ENCODE assay signal across 20 cellular contexts in the genomic region with DNA sequence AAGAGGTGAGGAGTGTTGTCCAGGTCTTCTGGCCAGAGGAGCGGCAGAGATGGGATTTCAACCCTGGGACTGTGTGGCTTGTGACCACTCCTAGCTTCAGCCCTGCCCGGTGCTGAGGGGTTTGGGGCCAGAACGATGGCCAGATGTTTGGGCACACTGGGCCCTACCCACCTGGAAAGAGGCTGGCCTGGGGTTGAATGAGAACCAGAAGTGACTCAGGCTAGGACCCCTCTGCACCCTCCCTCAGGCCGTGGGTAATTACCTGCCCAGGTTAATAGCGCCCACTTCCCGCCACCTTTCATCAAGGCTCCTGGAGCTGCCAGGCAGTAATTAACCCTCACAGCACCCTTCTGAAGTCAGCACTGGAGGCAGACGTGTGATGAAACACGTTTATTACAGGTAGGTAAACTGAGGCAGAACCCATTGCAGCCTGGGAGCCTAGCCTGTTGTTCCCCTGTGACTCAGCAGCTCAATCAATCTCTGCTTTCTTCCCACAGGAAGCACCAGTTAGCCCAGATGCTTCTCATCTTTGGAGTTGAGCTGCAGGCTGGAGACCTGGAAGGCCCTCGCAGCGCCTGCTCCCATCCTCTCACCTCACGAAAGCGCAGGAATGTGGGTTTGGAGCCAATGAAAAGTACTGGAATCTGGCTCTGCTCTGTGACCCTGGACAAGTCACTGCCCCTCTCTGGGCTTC.
A peak's percentile ranks its signal among the peaks of the same experiment; 100 is the strongest.
DNase-seq lines count a peak whose midpoint lies in the region; ATAC-seq, FAIRE-seq and TF ChIP-seq lines count a peak whose summit lies in the region.
"Had no signal": no experiment of that assay in that cellular context is flagged by ENCODE, and none has a peak within 500 bp of the region (broad histone marks: within the 10 kb centered on the region; RNA-seq: fewer than 3 reads in every experiment).

No MANE protein-coding gene starts in this region.

- H2AFZ ChIP-seq in H1 (ENCODE audit: low read length): no peak overlapping the region

- no peak for TF ChIP-seq RAD21 in H1 (IDR thresholded peaks at IDR 0.05 in 1 of 2, conservative IDR thresholded peaks at IDR 0.05 in 1 of 2; ENCODE audit: low read depth in 2 of 2, low read length in 2 of 2)

- H3K27ac Mint-ChIP-seq in osteocyte (ENCODE audit: unreplicated experiment): peak overlapping the region; percentile 15
- H3K27ac Mint-ChIP-seq: activated CD4-positive, alpha-beta memory T cell treated with anti-CD3 and anti-CD28 coated beads, Interleukin-2, amount 10 ng/mL, durations not matched to agents 7 days and 5 days; activated naive CD4-positive, alpha-beta T cell treated with anti-CD3 and anti-CD28 coated beads, Interleukin-2, amount 50 U/mL, for 24 hours; activated T-cell treated with anti-CD3 and anti-CD28 coated beads, Interleukin-2, amount 50 U/mL, for 24 hours had no signal

- no peak overlapping the region for H2BK5ac ChIP-seq in H1 (ENCODE audit: low read depth, low read length)

- no peak for ATAC-seq in upper lobe of right lung
- ATAC-seq: heart right ventricle had no signal

- no peaks in the 10 kb centered on the region for H3K23me2 ChIP-seq in H1 (ENCODE audit: low read depth, low read length)

- DNase-seq in NK-92 treated with Interleukin-12 subunit alpha and Interleukin-12 subunit beta, amount 100 ng/mL, for 24 hours (lab: John Stamatoyannopoulos, UW): peak; percentile 39
- DNase-seq in NK-92 (lab: John Stamatoyannopoulos, UW; ENCODE audit: unreplicated experiment) (no peak), H1 (ENCODE audit: low read depth in 1 of 2, low spot score in 2 of 2) (no peak), osteocyte (ENCODE audit: extremely low spot score, unreplicated experiment) (no peak), upper lobe of right lung (peak; percentile 39), islet precursor cell (no peak), KG1 (lab: John Stamatoyannopoulos, UW) (no peak), globus pallidus (ENCODE audit: low spot score) (no peak)
- DNase-seq: activated CD4-positive, alpha-beta memory T cell treated with anti-CD3 and anti-CD28 coated beads, Interleukin-2, amount 10 ng/mL, durations not matched to agents 7 days and 5 days; activated T-cell treated with anti-CD3 and anti-CD28 coated beads, Interleukin-2, amount 50 U/mL, for 24 hours; GF-D8; heart right ventricle; NCI-H1048; stimulated activated CD4-positive, alpha-beta T cell treated with anti-CD3 and anti-CD28 coated beads, Interleukin-4, amount 100 ng/mL, for 24 hours had no signal

- no peak for TF ChIP-seq POLR2A in H1 (IDR thresholded peaks at IDR 0.05; ENCODE audit: control extremely low read depth in 1 of 2, low read depth in 2 of 2, low read length in 2 of 2)

- no peak for FAIRE-seq in H1 (lab: Jason Lieb, UNC)
- FAIRE-seq: GM12891, keratinocyte had no signal

- no peak overlapping the region for H3K4ac ChIP-seq in H1 (replicated peaks; ENCODE audit: insufficient read length, low read depth, low read length)

- H3K4me3 Mint-ChIP-seq in osteocyte (ENCODE audit: unreplicated experiment): no peak overlapping the region
- H3K4me3 Mint-ChIP-seq: activated CD4-positive, alpha-beta memory T cell treated with anti-CD3 and anti-CD28 coated beads, Interleukin-2, amount 10 ng/mL, durations not matched to agents 7 days and 5 days; activated naive CD4-positive, alpha-beta T cell treated with anti-CD3 and anti-CD28 coated beads, Interleukin-2, amount 50 U/mL, for 24 hours; activated T-cell treated with anti-CD3 and anti-CD28 coated beads, Interleukin-2, amount 50 U/mL, for 24 hours had no signal

- H2BK20ac ChIP-seq in H1 (ENCODE audit: low read length): no peak overlapping the region

- H3K9ac ChIP-seq in H1 (replicated peaks in 1 of 4; ENCODE audit: extremely low read depth in 1 of 4, low read depth in 3 of 4, low read length in 3 of 4): no peak overlapping the region
- H3K9ac ChIP-seq: BLaER1 treated with 17β-estradiol and CSF1 and Interleukin-3, amounts not matched to agents 10 nM and 100 nM had no signal

- no peak overlapping the region for H3K23ac ChIP-seq in H1 (ENCODE audit: insufficient read length)

- no peaks in the 10 kb centered on the region for H4K20me1 ChIP-seq in H1 (replicated peaks in 1 of 2; ENCODE audit: control insufficient read depth in 1 of 2, insufficient read depth in 2 of 2, low read length in 2 of 2)
- H4K20me1 ChIP-seq: BLaER1 treated with 17β-estradiol and CSF1 and Interleukin-3, amounts not matched to agents 10 nM and 100 nM had no signal

- H3K18ac ChIP-seq in H1 (ENCODE audit: extremely low read depth, low read length): no peak overlapping the region

- no peak overlapping the region for H4K91ac ChIP-seq in H1 (replicated peaks; ENCODE audit: insufficient read length, low read length)

- H3K14ac ChIP-seq in H1 (ENCODE audit: insufficient read length): no peak overlapping the region

- H4K5ac ChIP-seq in H1 (ENCODE audit: insufficient read length, low read depth, low read length): no peak overlapping the region

- H2BK15ac ChIP-seq in H1 (ENCODE audit: low read length): peak overlapping the region; percentile 78; the same call in 1 of the 2 replicates

- intact Hi-C loops in upper lobe of right lung (cut with DNase I): no loop called here

- no peak overlapping the region for H3K4me2 ChIP-seq in H1 (ENCODE audit: insufficient read depth in 1 of 2, low read depth in 2 of 2, low read length in 2 of 2)

- no peaks in the 10 kb centered on the region for H3K36me3 Mint-ChIP-seq in osteocyte (ENCODE audit: unreplicated experiment)
- H3K36me3 Mint-ChIP-seq: activated naive CD4-positive, alpha-beta T cell treated with anti-CD3 and anti-CD28 coated beads, Interleukin-2, amount 50 U/mL, for 24 hours had no signal

- H3K27me3 Mint-ChIP-seq in osteocyte (ENCODE audit: unreplicated experiment): no peaks in the 10 kb centered on the region

- no peak overlapping the region for H4K8ac ChIP-seq in H1 (ENCODE audit: extremely low read depth, insufficient read depth, low read length)

- CTCF ChIA-PET in H1 (lab: Charles Lee; ENCODE audit: partially characterized antibody): interaction anchor here (0.6 to 1.1 kb wide), 2 partner anchors 10 to 142 kb away, joined by 3 to 4 read pairs; no protein-coding TSS in a partner anchor

- 85% methylated on average over 12 of the region's 12 CpGs; no CpG with 5 or more reads in 1 of the 2 experiments for WGBS in H1 (ENCODE audit: extremely low coverage in 1 of 2, insufficient coverage in 1 of 2, insufficient read length in 1 of 2, insufficient replicate concordance in 2 of 2, low coverage in 1 of 2, low lambda C conversion rate in 2 of 2, missing lambda C conversion rate in 1 of 2), 2 experiments

- H3K36me3 ChIP-seq in H1 (ENCODE audit: control insufficient read depth in 2 of 4, insufficient read depth in 4 of 4, low read length in 3 of 4) (no peaks in the 10 kb centered on the region), upper lobe of right lung (no peaks in the 10 kb centered on the region)
- H3K36me3 ChIP-seq: BLaER1 treated with 17β-estradiol and CSF1 and Interleukin-3, amounts not matched to agents 10 nM and 100 nM; heart right ventricle had no signal

- no peak overlapping the region for H2AK5ac ChIP-seq in H1 (ENCODE audit: low read depth, low read length)

- TF ChIP-seq EP300 in H1 (IDR thresholded peaks at IDR 0.05; ENCODE audit: borderline replicate concordance in 1 of 2, low read depth in 2 of 2, low read length in 2 of 2): no peak

- TF ChIP-seq CTCF in H1 (IDR thresholded peaks at IDR 0.05; ENCODE audit: control extremely low read depth in 1 of 3, insufficient read depth in 1 of 3, low read depth in 1 of 3, low read length in 3 of 3) (no peak), osteocyte (IDR thresholded peaks at IDR 0.05) (no peak), upper lobe of right lung (IDR thresholded peaks at IDR 0.05) (no peak)

- no peaks in the 10 kb centered on the region for H3K9me3 ChIP-seq in H1 (ENCODE audit: insufficient read depth in 2 of 2, low read depth in 1 of 2, low read length in 1 of 2)
- no peaks in the 10 kb centered on the region for H3K9me3 ChIP-seq in upper lobe of right lung

- H3K4me1 ChIP-seq in H1 (replicated peaks in 1 of 4; ENCODE audit: control insufficient read depth in 3 of 4, insufficient read depth in 4 of 4, low read length in 3 of 4) (peaks cover 0 to 7% (median 3%) of the 10 kb centered on the region in 4 experiments; a peak in 5 of 7 replicates), upper lobe of right lung (peaks cover 60% of the 10 kb centered on the region)

- H3K27me3 ChIP-seq in H1 (replicated peaks in 1 of 4; ENCODE audit: control insufficient read depth in 3 of 4, extremely low read depth in 1 of 4, insufficient read depth in 3 of 4, low read length in 3 of 4) (no peaks in the 10 kb centered on the region), upper lobe of right lung (no peaks in the 10 kb centered on the region)
- H3K27me3 ChIP-seq: heart right ventricle had no signal

- H3K79me1 ChIP-seq in H1 (ENCODE audit: low read depth, low read length): no peaks in the 10 kb centered on the region

- H3K4me3 ChIP-seq in H1 (ENCODE audit: extremely low read depth in 1 of 4, insufficient read depth in 2 of 4, low read depth in 3 of 4, low read length in 4 of 4): no peak overlapping the region
- no peak overlapping the region for H3K4me3 ChIP-seq in upper lobe of right lung
- H3K4me3 ChIP-seq: BLaER1 treated with 17β-estradiol and CSF1 and Interleukin-3, amounts not matched to agents 10 nM and 100 nM; heart right ventricle had no signal

- no peak overlapping the region for H3K56ac ChIP-seq in H1 (replicated peaks; ENCODE audit: insufficient read length, low read depth, low read length)

- H2BK120ac ChIP-seq in H1 (replicated peaks; ENCODE audit: low read depth, low read length): no peak overlapping the region

- peaks cover 50% of the 10 kb centered on the region for H3K4me1 Mint-ChIP-seq in osteocyte (ENCODE audit: unreplicated experiment)
- H3K4me1 Mint-ChIP-seq: activated naive CD4-positive, alpha-beta T cell treated with anti-CD3 and anti-CD28 coated beads, Interleukin-2, amount 50 U/mL, for 24 hours had no signal

- H3K79me2 ChIP-seq in H1 (ENCODE audit: control insufficient read depth in 1 of 2, insufficient read depth in 2 of 2, low read length in 2 of 2): no peaks in the 10 kb centered on the region

- no peak overlapping the region for H2BK12ac ChIP-seq in H1 (ENCODE audit: low read depth, low read length)

- H3K9me3 Mint-ChIP-seq in osteocyte (ENCODE audit: unreplicated experiment): peaks cover 4% of the 10 kb centered on the region
- H3K9me3 Mint-ChIP-seq: activated CD4-positive, alpha-beta memory T cell treated with anti-CD3 and anti-CD28 coated beads, Interleukin-2, amount 10 ng/mL, durations not matched to agents 7 days and 5 days; activated naive CD4-positive, alpha-beta T cell treated with anti-CD3 and anti-CD28 coated beads, Interleukin-2, amount 50 U/mL, for 24 hours; activated T-cell treated with anti-CD3 and anti-CD28 coated beads, Interleukin-2, amount 50 U/mL, for 24 hours had no signal

- H3K27ac ChIP-seq in H1 (ENCODE audit: low read depth, low read length): no peak overlapping the region
- peak overlapping the region; percentile 9 for H3K27ac ChIP-seq in upper lobe of right lung
- H3K27ac ChIP-seq: 22Rv1; BLaER1 treated with 17β-estradiol and CSF1 and Interleukin-3, amounts not matched to agents 10 nM and 100 nM; VCaP had no signal

- POLR2A ChIA-PET in H1 (lab: Charles Lee; ENCODE audit: partially characterized antibody): interaction anchor here (2.0 kb wide), 1 partner anchor 17 kb away, joined by 6 read pairs; no protein-coding TSS in a partner anchor

TF ChIP-seq in H1, 55 proteins besides CTCF, POLR2A, EP300 and RAD21 (continues in another document):
- TF ChIP-seq PHF8 (conservative IDR thresholded peaks at IDR 0.05; ENCODE audit: low read depth, low read length): no peak

Comparison
In these comparisons a context has a peak if more than half of its experiments do, and no peak if none do; other contexts are left out.
1. DNase-seq: peak in NK-92 treated with Interleukin-12 subunit alpha and Interleukin-12 subunit beta, amount 100 ng/mL, for 24 hours (single experiment) and upper lobe of right lung (single experiment); none in NK-92 (single experiment), H1 (0 of 2), osteocyte (single experiment), islet precursor cell (single experiment), KG1 (single experiment) and globus pallidus (single experiment).